Comparison of ENCODE assay signal across 9 cellular contexts in the genomic region with DNA sequence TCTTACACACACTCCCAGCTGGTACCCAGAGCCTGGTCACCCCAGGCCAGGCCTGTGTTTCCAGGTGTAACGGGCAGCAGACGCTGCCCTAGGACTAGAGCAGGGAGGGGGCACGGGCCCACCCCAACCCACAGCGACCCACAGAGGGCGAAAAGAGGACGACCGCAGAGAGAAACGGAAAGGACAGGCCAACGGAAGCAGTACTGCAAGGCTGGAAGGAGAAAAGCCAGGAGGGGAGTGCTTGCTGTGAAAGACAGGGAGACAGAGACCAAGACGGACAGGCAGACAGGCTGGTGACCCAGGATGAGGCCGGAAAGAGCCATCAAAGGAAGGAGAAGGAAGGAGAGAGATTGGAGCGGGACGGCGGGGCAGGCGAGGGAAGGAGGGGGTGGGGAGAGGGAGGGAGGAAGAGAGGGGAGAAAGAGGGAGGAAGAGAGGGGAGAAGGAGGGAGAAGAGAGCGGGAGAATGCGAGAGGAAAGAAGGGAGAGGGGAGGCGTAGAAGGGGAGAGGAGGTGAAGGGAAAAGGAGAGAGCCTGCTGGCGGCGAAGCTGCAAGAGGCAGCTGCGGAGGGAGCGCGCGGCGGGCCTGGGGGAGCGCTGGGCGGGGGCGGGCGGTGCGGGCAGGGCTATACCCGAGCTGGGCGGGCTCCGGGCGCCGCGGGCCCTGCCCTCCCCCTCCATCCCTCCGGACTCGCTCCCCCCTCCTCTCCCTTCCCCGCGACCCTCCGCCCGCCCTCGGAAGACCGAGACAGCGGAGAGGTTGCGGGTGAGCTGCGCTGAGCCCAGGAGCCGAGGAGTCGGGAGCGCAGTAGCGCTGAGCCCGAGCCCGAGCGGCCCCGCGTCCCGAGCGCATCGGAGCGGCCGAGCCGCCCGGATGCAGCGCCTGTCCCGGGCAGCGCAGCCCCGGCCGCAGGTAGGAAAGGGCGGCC. TPM values are rescaled to one million over a fixed set of nuclear protein-coding genes. Genes with fewer than 3 reads are reported as not detected.
DNase-seq lines count a peak whose midpoint lies in the region; ATAC-seq and TF ChIP-seq lines count a peak whose summit lies in the region.
"Had no signal": no experiment of that assay in that cellular context is flagged by ENCODE, and none has a peak within 500 bp of the region (broad histone marks: within the 10 kb centered on the region; RNA-seq: fewer than 3 reads in every experiment).

SLC6A1 (plus strand) TSS at position 732 of the 929 bp plus-strand sequence. CDS start 24,464 bp downstream, outside the sequence.

- TF ChIP-seq EP300 in ovary (IDR thresholded peaks at IDR 0.05), result no peak

- no peak for TF ChIP-seq POLR2A in Peyer's patch (IDR thresholded peaks at IDR 0.05)
- no peak for TF ChIP-seq POLR2A in ovary (IDR thresholded peaks at IDR 0.05)

- peak within 1 kb of the TSS in 1 of 7 donors; percentile 48 for H3K27ac Mint-ChIP-seq in CD14-positive monocyte

- peak; percentile 80 for ATAC-seq in Right ventricle myocardium superior (ENCODE audit: poor library complexity)
- no peak for ATAC-seq in HG03108 (IDR thresholded peaks at IDR 0.05; ENCODE audit: unreplicated experiment)
- no peak for ATAC-seq in HG02938 (IDR thresholded peaks at IDR 0.05; ENCODE audit: unreplicated experiment)
- no peak for ATAC-seq in GM18870 (IDR thresholded peaks at IDR 0.05; ENCODE audit: unreplicated experiment)

- intact Hi-C loops in CD14-positive monocyte (cut with micrococcal nuclease), result no loop called here
- intact Hi-C loops in Right ventricle myocardium superior (cut with DNase I), result no loop called here
- intact Hi-C loops in ovary (cut with DNase I), result no loop called here

- peaks cover 0 to 4% of the 10 kb centered on the region in 2 donors for H3K36me3 Mint-ChIP-seq in CD14-positive monocyte

- H3K4me3 ChIP-seq in Peyer's patch (peak within 1 kb of the TSS in 3 of 4 donors; percentile 16 to 44 (median 39)), ovary (peak within 1 kb of the TSS; percentile 35)

- TF ChIP-seq CTCF in CD14-positive monocyte (IDR thresholded peaks at IDR 0.05), result no peak
- TF ChIP-seq CTCF in Peyer's patch (IDR thresholded peaks at IDR 0.05), result no peak
- TF ChIP-seq CTCF in ovary (IDR thresholded peaks at IDR 0.05), result no peak

- H3K36me3 ChIP-seq in Peyer's patch, result no peaks in the 10 kb centered on the region
- H3K36me3 ChIP-seq in ovary, result no peaks in the 10 kb centered on the region

- H3K9me3 Mint-ChIP-seq in CD14-positive monocyte, result peaks cover 0 to 9% (median 2%) of the 10 kb centered on the region in 7 donors

- H3K27me3 Mint-ChIP-seq in CD14-positive monocyte (ENCODE audit: low read depth in 3 of 3), result peaks cover 59 to 71% (median 67%) of the 10 kb centered on the region in 3 donors

- H3K4me1 Mint-ChIP-seq in CD14-positive monocyte, result peaks cover 3% of the 10 kb centered on the region

- H3K9me3 ChIP-seq in Peyer's patch, result no peaks in the 10 kb centered on the region
- no peaks in the 10 kb centered on the region for H3K9me3 ChIP-seq in ovary

- H3K27ac ChIP-seq in Peyer's patch (no peak within 1 kb of the TSS), ovary (no peak within 1 kb of the TSS)

- peak within 1 kb of the TSS; percentile 25 to 83 for H3K4me3 Mint-ChIP-seq in CD14-positive monocyte

- H3K4me1 ChIP-seq in Peyer's patch, result peaks cover 0 to 9% (median 0%) of the 10 kb centered on the region in 4 donors
- peaks cover 2% of the 10 kb centered on the region for H3K4me1 ChIP-seq in ovary (ENCODE audit: insufficient read depth)

- DNase-seq in CD14-positive monocyte (ENCODE audit: low spot score), result no peak
- no peak for DNase-seq in Peyer's patch
- no peak for DNase-seq in Right ventricle myocardium superior
- peak; percentile 24 to 69 (median 52) for DNase-seq in ovary
- DNase-seq in DMS79 treated with DMSO at 0.1 percent for 48 hours (lab: John Stamatoyannopoulos, UW), result no peak

- H3K27me3 ChIP-seq in Peyer's patch, result peaks cover 0 to 12% of the 10 kb centered on the region in 2 donors
- no peaks in the 10 kb centered on the region for H3K27me3 ChIP-seq in ovary

- 1 to 2% (median 1%) methylated on average over 55 to 63 of the region's 69 CpGs for WGBS in ovary, 3 donors

RNA-seq across cellular contexts. Expression of gene SLC6A1, which starts in this region (rescaled TPM):
- polyA plus RNA-seq in CD14-positive monocyte (not detected), ovary (1 to 10 TPM; 1.2 to 3.3 TPM)
- total RNA-seq in Peyer's patch (1 to 10 TPM in 1 of 4 donors, under 1 TPM in 2, not detected in 1; 0.27 to 5.0 (median 0.38) TPM), Right ventricle myocardium superior (0.73 TPM), ovary (1 to 10 TPM in 4 of 7 donors, under 1 TPM in 3; 0.23 to 2.2 (median 1.0) TPM)
- total RNA-seq: activated CD8-positive, alpha-beta memory T cell treated with anti-CD3 and anti-CD28 coated beads for 36 hours had no signal

Comparison
In these comparisons a context has a peak if more than half of its experiments do, and no peak if none do; other contexts are left out.
1. Peak in ATAC-seq in Right ventricle myocardium superior; RNA of the gene not detected or under 1 TPM.
2. DNase-seq: peak in ovary (5 of 5); none in CD14-positive monocyte (single experiment), Peyer's patch (0 of 3), Right ventricle myocardium superior (single experiment) and DMS79 treated with DMSO at 0.1 percent for 48 hours (single experiment).